ENCODE assay signal across 10 cellular contexts in the genomic region with DNA sequence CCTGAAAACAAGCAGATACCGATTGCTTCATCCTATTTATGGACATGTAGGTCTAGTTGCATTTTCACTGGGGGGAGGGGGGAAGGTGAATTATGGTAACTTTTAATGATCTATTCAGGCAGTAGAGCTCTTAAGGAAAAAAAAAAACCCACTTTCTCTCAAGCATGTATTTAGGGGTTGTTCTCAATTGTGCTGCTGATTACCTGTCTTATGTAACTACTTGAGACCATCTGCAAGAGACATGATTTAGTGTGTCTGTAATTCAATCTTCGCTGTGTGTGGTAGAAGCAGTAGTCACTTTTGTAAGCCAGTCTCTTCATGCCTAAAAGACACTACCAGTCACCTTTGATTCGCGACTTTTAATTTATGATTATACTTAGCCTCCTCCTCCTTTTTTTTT. TPM values are rescaled to one million over a fixed set of nuclear protein-coding genes. Genes with fewer than 3 reads are reported as not detected.
A peak's percentile ranks its signal among the peaks of the same experiment; 100 is the strongest.
DNase-seq lines count a peak whose midpoint lies in the region; ATAC-seq and TF ChIP-seq lines count a peak whose summit lies in the region.
"Had no signal": no experiment of that assay in that cellular context is flagged by ENCODE, and none has a peak within 500 bp of the region (broad histone marks: within the 10 kb centered on the region; RNA-seq: fewer than 3 reads in every experiment).

No MANE protein-coding gene starts in this region.

- H3K27me3 Mint-ChIP-seq in activated naive CD4-positive, alpha-beta T cell treated with anti-CD3 and anti-CD28 coated beads, Interleukin-2, amount 50 U/mL, for 24 hours = no peaks in the 10 kb centered on the region
- no peaks in the 10 kb centered on the region for H3K27me3 Mint-ChIP-seq in endodermal cell (ENCODE audit: insufficient read depth)

- H3K27ac Mint-ChIP-seq in activated naive CD4-positive, alpha-beta T cell treated with anti-CD3 and anti-CD28 coated beads, Interleukin-2, amount 50 U/mL, for 24 hours = peak overlapping the region; percentile 52
- peak overlapping the region; percentile 27 for H3K27ac Mint-ChIP-seq in endodermal cell

- H3K4me1 Mint-ChIP-seq in activated naive CD4-positive, alpha-beta T cell treated with anti-CD3 and anti-CD28 coated beads, Interleukin-2, amount 50 U/mL, for 24 hours = peaks cover 69% of the 10 kb centered on the region
- peaks cover 5% of the 10 kb centered on the region for H3K4me1 Mint-ChIP-seq in endodermal cell

- H3K9me3 ChIP-seq in endodermal cell (ENCODE audit: control insufficient read depth, low read length) (no peaks in the 10 kb centered on the region), tibial artery (no peaks in the 10 kb centered on the region)
- H3K9me3 ChIP-seq: left ventricle myocardium inferior had no signal

- TF ChIP-seq CTCF in endodermal cell (conservative IDR thresholded peaks at IDR 0.05) = no peak
- no peak for TF ChIP-seq CTCF in tibial artery (IDR thresholded peaks at IDR 0.05)

- WGBS in endodermal cell (ENCODE audit: insufficient coverage in 1 of 2, insufficient read length in 1 of 2), 2 experiments = 97 to 100% methylated on average over 1 to 4 of the region's 4 CpGs

- intact Hi-C loops in tibial artery (cut with DNase I; ENCODE audit: low total_unique reads) = no loop called here

- H3K4me3 ChIP-seq in endodermal cell (ENCODE audit: low read length) = no peak overlapping the region
- H3K4me3 ChIP-seq in tibial artery = no peak overlapping the region
- H3K4me3 ChIP-seq: left ventricle myocardium inferior had no signal

- H3K36me3 Mint-ChIP-seq in activated naive CD4-positive, alpha-beta T cell treated with anti-CD3 and anti-CD28 coated beads, Interleukin-2, amount 50 U/mL, for 24 hours = peaks cover 23% of the 10 kb centered on the region
- peaks cover 50% of the 10 kb centered on the region for H3K36me3 Mint-ChIP-seq in endodermal cell (ENCODE audit: low read depth)

- H3K4me1 ChIP-seq in endodermal cell (ENCODE audit: control insufficient read depth, insufficient read depth, low read length) (no peaks in the 10 kb centered on the region), tibial artery (peaks cover 0 to 83% (median 41%) of the 10 kb centered on the region in 4 donors)

- no peak for DNase-seq in activated naive CD4-positive, alpha-beta T cell (lab: John Stamatoyannopoulos, UW)
- peak; percentile 62 for DNase-seq in NCI-H510A (lab: John Stamatoyannopoulos, UW)
- DNase-seq in endodermal cell = no peak
- no peak for DNase-seq in tibial artery
- DNase-seq in NCI-H146 treated with DMSO at 0.1 percent for 48 hours (lab: John Stamatoyannopoulos, UW; ENCODE audit: unreplicated experiment) = no peak
- no peak for DNase-seq in inferior parietal cortex (ENCODE audit: extremely low spot score)
- DNase-seq: effector CD8-positive, alpha-beta T cell; left ventricle myocardium inferior had no signal

- no peaks in the 10 kb centered on the region for H3K9me3 Mint-ChIP-seq in activated naive CD4-positive, alpha-beta T cell treated with anti-CD3 and anti-CD28 coated beads, Interleukin-2, amount 50 U/mL, for 24 hours
- no peaks in the 10 kb centered on the region for H3K9me3 Mint-ChIP-seq in endodermal cell

- H3K4me3 Mint-ChIP-seq in activated naive CD4-positive, alpha-beta T cell treated with anti-CD3 and anti-CD28 coated beads, Interleukin-2, amount 50 U/mL, for 24 hours = no peak overlapping the region
- H3K4me3 Mint-ChIP-seq in endodermal cell = no peak overlapping the region

- H3K36me3 ChIP-seq in endodermal cell (ENCODE audit: control insufficient read depth, insufficient read depth, low read length) (peaks cover 57% of the 10 kb centered on the region), tibial artery (peaks cover 51 to 71% (median 51%) of the 10 kb centered on the region in 3 donors)

- no peak overlapping the region for H3K9ac ChIP-seq in endodermal cell (ENCODE audit: extremely low read depth, low read length, poor library complexity, severe bottlenecking)

- ATAC-seq in GM21526 (IDR thresholded peaks at IDR 0.05; ENCODE audit: low FRiP score, unreplicated experiment) = no peak

- H3K27me3 ChIP-seq in endodermal cell (ENCODE audit: control insufficient read depth, insufficient read depth, low read length, poor library complexity, severe bottlenecking) = no peaks in the 10 kb centered on the region
- H3K27me3 ChIP-seq in tibial artery = no peaks in the 10 kb centered on the region

- H3K27ac ChIP-seq in endodermal cell (ENCODE audit: low read depth, low read length) (no peak overlapping the region), tibial artery (peak overlapping the region; percentile 39 to 77)

RNA-seq across cellular contexts. Expression of a gene that starts 8.9 kb away (rescaled TPM):
- total RNA-seq in endodermal cell = 100 to 1,000 TPM; 423 to 503 TPM
- 367 TPM for polyA plus RNA-seq in endodermal cell (2013, experiment 1 of 2)
- polyA plus RNA-seq in endodermal cell (2013, experiment 2 of 2) = 378 TPM
